Comparison of ENCODE assay signal across 29 cellular contexts in genomic region chr3:197591816-197592215, GRCh38. TPM values are rescaled to one million over a fixed set of nuclear protein-coding genes. Genes with fewer than 3 reads are reported as not detected.
A peak's percentile ranks its signal among the peaks of the same experiment; 100 is the strongest.
DNase-seq lines count a peak whose midpoint lies in the region; ATAC-seq, FAIRE-seq and TF ChIP-seq lines count a peak whose summit lies in the region.
"Had no signal": no experiment of that assay in that cellular context is flagged by ENCODE, and none has a peak within 500 bp of the region (broad histone marks: within the 10 kb centered on the region; RNA-seq: fewer than 3 reads in every experiment).

No MANE protein-coding gene starts in this region.

- H2BK15ac ChIP-seq in H1 (ENCODE audit: low read length), result no peak overlapping the region

- H3K18ac ChIP-seq in H1 (ENCODE audit: extremely low read depth, low read length), result no peak overlapping the region; the same call in 1 of the 2 replicates

- no peaks in the 10 kb centered on the region for H3K9me3 Mint-ChIP-seq in activated CD4-positive, alpha-beta memory T cell treated with anti-CD3 and anti-CD28 coated beads for 36 hours
- H3K9me3 Mint-ChIP-seq in activated CD4-positive, alpha-beta memory T cell treated with anti-CD3 and anti-CD28 coated beads, Interleukin-2, amount 10 ng/mL, durations not matched to agents 7 days and 5 days, result no peaks in the 10 kb centered on the region
- no peaks in the 10 kb centered on the region for H3K9me3 Mint-ChIP-seq in stimulated activated memory B cell treated with anti-CD40 and anti-IgM and Interleukin-4, amounts not matched to agents 10 μg/mL and 1 μg/mL and 100 μg/mL, for 72 hours
- no peaks in the 10 kb centered on the region for H3K9me3 Mint-ChIP-seq in effector memory CD8-positive, alpha-beta T cell
- H3K9me3 Mint-ChIP-seq: immature natural killer cell; naive thymus-derived CD4-positive, alpha-beta T cell; T-cell had no signal

- FAIRE-seq in H1 (lab: Jason Lieb, UNC), result no peak
- FAIRE-seq: frontal cortex, GM12892 had no signal

- no peaks in the 10 kb centered on the region for H3K27me3 Mint-ChIP-seq in activated CD4-positive, alpha-beta memory T cell treated with anti-CD3 and anti-CD28 coated beads for 36 hours
- peaks cover 3% of the 10 kb centered on the region for H3K27me3 Mint-ChIP-seq in activated CD4-positive, alpha-beta memory T cell treated with anti-CD3 and anti-CD28 coated beads, Interleukin-2, amount 10 ng/mL, durations not matched to agents 7 days and 5 days
- peaks cover 5% of the 10 kb centered on the region for H3K27me3 Mint-ChIP-seq in T-helper 17 cell
- H3K27me3 Mint-ChIP-seq in stimulated activated memory B cell treated with anti-CD40 and anti-IgM and Interleukin-4, amounts not matched to agents 10 μg/mL and 1 μg/mL and 100 μg/mL, for 72 hours, result peaks cover 24% of the 10 kb centered on the region
- H3K27me3 Mint-ChIP-seq in effector memory CD8-positive, alpha-beta T cell, result peaks cover 8 to 20% of the 10 kb centered on the region in 2 donors
- H3K27me3 Mint-ChIP-seq: T-cell had no signal

- WGBS in H1 (ENCODE audit: extremely low coverage in 1 of 2, insufficient coverage in 1 of 2, insufficient read length in 1 of 2, insufficient replicate concordance in 2 of 2, low coverage in 1 of 2, low lambda C conversion rate in 2 of 2, missing lambda C conversion rate in 1 of 2), 2 experiments, result 86% methylated on average over 6 of the region's 6 CpGs; no CpG with 5 or more reads in 1 of the 2 experiments

- H3K4me3 ChIP-seq in H1 (ENCODE audit: extremely low read depth in 1 of 4, insufficient read depth in 2 of 4, low read depth in 3 of 4, low read length in 4 of 4), result no peak overlapping the region
- H3K4me3 ChIP-seq: esophagus squamous epithelium, HAP-1, ovary, SJCRH30, thyroid gland had no signal

- H2BK120ac ChIP-seq in H1 (replicated peaks; ENCODE audit: low read depth, low read length), result no peak overlapping the region

- CTCF ChIA-PET in activated CD4-positive, alpha-beta memory T cell treated with anti-CD3 and anti-CD28 coated beads for 36 hours (lab: Charles Lee), result no interaction called here
- CTCF ChIA-PET in activated CD4-positive, alpha-beta memory T cell treated with anti-CD3 and anti-CD28 coated beads, Interleukin-2, amount 10 ng/mL, durations not matched to agents 7 days and 5 days (lab: Charles Lee), result no interaction called here
- CTCF ChIA-PET in H1 (lab: Charles Lee; ENCODE audit: partially characterized antibody), result no interaction called here

- peak overlapping the region; percentile 12 for H3K4me3 Mint-ChIP-seq in activated CD4-positive, alpha-beta memory T cell treated with anti-CD3 and anti-CD28 coated beads for 36 hours
- no peak overlapping the region for H3K4me3 Mint-ChIP-seq in activated CD4-positive, alpha-beta memory T cell treated with anti-CD3 and anti-CD28 coated beads, Interleukin-2, amount 10 ng/mL, durations not matched to agents 7 days and 5 days
- H3K4me3 Mint-ChIP-seq in T-helper 17 cell, result no peak overlapping the region
- no peak overlapping the region for H3K4me3 Mint-ChIP-seq in stimulated activated memory B cell treated with anti-CD40 and anti-IgM and Interleukin-4, amounts not matched to agents 10 μg/mL and 1 μg/mL and 100 μg/mL, for 72 hours
- H3K4me3 Mint-ChIP-seq in effector memory CD8-positive, alpha-beta T cell, result no peak overlapping the region
- H3K4me3 Mint-ChIP-seq: immature natural killer cell had no signal

- POLR2A ChIA-PET in activated CD4-positive, alpha-beta memory T cell treated with anti-CD3 and anti-CD28 coated beads for 36 hours (lab: Charles Lee), result no interaction called here
- POLR2A ChIA-PET in activated CD4-positive, alpha-beta memory T cell treated with anti-CD3 and anti-CD28 coated beads, Interleukin-2, amount 10 ng/mL, durations not matched to agents 7 days and 5 days (lab: Charles Lee), result no interaction called here
- POLR2A ChIA-PET in H1 (lab: Charles Lee; ENCODE audit: partially characterized antibody), result no interaction called here

- H3K4me1 Mint-ChIP-seq in activated CD4-positive, alpha-beta memory T cell treated with anti-CD3 and anti-CD28 coated beads for 36 hours (ENCODE audit: low read depth), result peaks cover 24% of the 10 kb centered on the region
- H3K4me1 Mint-ChIP-seq in activated CD4-positive, alpha-beta memory T cell treated with anti-CD3 and anti-CD28 coated beads, Interleukin-2, amount 10 ng/mL, durations not matched to agents 7 days and 5 days, result peaks cover 39% of the 10 kb centered on the region
- peaks cover 19% of the 10 kb centered on the region for H3K4me1 Mint-ChIP-seq in T-helper 17 cell
- H3K4me1 Mint-ChIP-seq in stimulated activated memory B cell treated with anti-CD40 and anti-IgM and Interleukin-4, amounts not matched to agents 10 μg/mL and 1 μg/mL and 100 μg/mL, for 72 hours, result peaks cover 16% of the 10 kb centered on the region
- no peaks in the 10 kb centered on the region for H3K4me1 Mint-ChIP-seq in effector memory CD8-positive, alpha-beta T cell (ENCODE audit: low read depth in 2 of 2)
- H3K4me1 Mint-ChIP-seq: immature natural killer cell had no signal

- ATAC-seq in T-helper 17 cell, result no peak
- ATAC-seq in stimulated activated memory B cell treated with anti-CD40 and anti-IgM and Interleukin-4, amounts not matched to agents 10 μg/mL and 1 μg/mL and 100 μg/mL, for 72 hours, result peak; percentile 77
- no peak for ATAC-seq in effector memory CD8-positive, alpha-beta T cell (replicated peaks)
- ATAC-seq: left lobe of liver; naive thymus-derived CD4-positive, alpha-beta T cell; Panc1 had no signal

- no peaks in the 10 kb centered on the region for H3K36me3 Mint-ChIP-seq in activated CD4-positive, alpha-beta memory T cell treated with anti-CD3 and anti-CD28 coated beads for 36 hours
- H3K36me3 Mint-ChIP-seq in activated CD4-positive, alpha-beta memory T cell treated with anti-CD3 and anti-CD28 coated beads, Interleukin-2, amount 10 ng/mL, durations not matched to agents 7 days and 5 days (ENCODE audit: low read depth), result peaks cover 6% of the 10 kb centered on the region
- H3K36me3 Mint-ChIP-seq in T-helper 17 cell (ENCODE audit: low read depth), result peaks cover 2% of the 10 kb centered on the region
- no peaks in the 10 kb centered on the region for H3K36me3 Mint-ChIP-seq in stimulated activated memory B cell treated with anti-CD40 and anti-IgM and Interleukin-4, amounts not matched to agents 10 μg/mL and 1 μg/mL and 100 μg/mL, for 72 hours
- H3K36me3 Mint-ChIP-seq in effector memory CD8-positive, alpha-beta T cell (ENCODE audit: insufficient read depth), result no peaks in the 10 kb centered on the region
- H3K36me3 Mint-ChIP-seq: immature natural killer cell, T-cell had no signal

- H3K23ac ChIP-seq in H1 (ENCODE audit: insufficient read length), result no peak overlapping the region

- H2AFZ ChIP-seq in H1 (ENCODE audit: low read length), result no peak overlapping the region

- H3K27me3 ChIP-seq in H1 (replicated peaks in 1 of 4; ENCODE audit: control insufficient read depth in 3 of 4, extremely low read depth in 1 of 4, insufficient read depth in 3 of 4, low read length in 3 of 4), result no peaks in the 10 kb centered on the region
- H3K27me3 ChIP-seq: esophagus squamous epithelium, ovary, SJCRH30, thyroid gland had no signal

- peak overlapping the region; percentile 81 for H3K27ac Mint-ChIP-seq in activated CD4-positive, alpha-beta memory T cell treated with anti-CD3 and anti-CD28 coated beads for 36 hours
- no peak overlapping the region for H3K27ac Mint-ChIP-seq in activated CD4-positive, alpha-beta memory T cell treated with anti-CD3 and anti-CD28 coated beads, Interleukin-2, amount 10 ng/mL, durations not matched to agents 7 days and 5 days
- H3K27ac Mint-ChIP-seq in T-helper 17 cell, result peak overlapping the region; percentile 89
- no peak overlapping the region for H3K27ac Mint-ChIP-seq in stimulated activated memory B cell treated with anti-CD40 and anti-IgM and Interleukin-4, amounts not matched to agents 10 μg/mL and 1 μg/mL and 100 μg/mL, for 72 hours
- H3K27ac Mint-ChIP-seq in effector memory CD8-positive, alpha-beta T cell, result no peak overlapping the region
- H3K27ac Mint-ChIP-seq: immature natural killer cell had no signal

- H3K27ac ChIP-seq in H1 (ENCODE audit: low read depth, low read length), result no peak overlapping the region
- H3K27ac ChIP-seq: esophagus squamous epithelium, ovary, SJCRH30, thyroid gland had no signal

- no peak overlapping the region for H4K5ac ChIP-seq in H1 (ENCODE audit: insufficient read length, low read depth, low read length)

- no peak for DNase-seq in activated CD4-positive, alpha-beta memory T cell treated with anti-CD3 and anti-CD28 coated beads for 36 hours
- no peak for DNase-seq in activated CD4-positive, alpha-beta memory T cell treated with anti-CD3 and anti-CD28 coated beads, Interleukin-2, amount 10 ng/mL, durations not matched to agents 7 days and 5 days
- no peak for DNase-seq in T-helper 17 cell
- DNase-seq in H1 (ENCODE audit: low read depth in 1 of 2, low spot score in 2 of 2), result peak in 1 of 2 experiments; percentile 30
- DNase-seq in DMS 273 treated with DMSO at 0.1 percent for 48 hours (lab: John Stamatoyannopoulos, UW), result no peak
- DNase-seq in effector memory CD8-positive, alpha-beta T cell, result no peak
- DNase-seq in cortex of kidney (lab: John Stamatoyannopoulos, UW), result no peak
- DNase-seq: activated CD4-positive, alpha-beta T cell treated with anti-CD3 and anti-CD28 coated beads for 1 hour; COR-L47; esophagus squamous epithelium; hippocampal formation; immature natural killer cell; MV-4-11; naive thymus-derived CD4-positive, alpha-beta T cell; NCI-H510A; NK-92 treated with Interleukin-12 subunit alpha and Interleukin-12 subunit beta, amount 100 ng/mL, for 24 hours; ovary; SJCRH30; stimulated activated CD4-positive, alpha-beta T cell treated with anti-CD3 and anti-CD28 coated beads, Interleukin-4, amount 100 ng/mL, for 1 hour; stimulated activated naive CD4-positive, alpha-beta T cell treated with Interleukin-2 at 50 U/mL for 16 hours; thyroid gland had no signal

- H4K91ac ChIP-seq in H1 (replicated peaks; ENCODE audit: insufficient read length, low read length), result no peak overlapping the region

- H3K36me3 ChIP-seq in H1 (ENCODE audit: control insufficient read depth in 2 of 4, insufficient read depth in 4 of 4, low read length in 3 of 4), result no peaks in the 10 kb centered on the region
- H3K36me3 ChIP-seq: esophagus squamous epithelium, HAP-1, ovary, SJCRH30, thyroid gland had no signal

- H2BK12ac ChIP-seq in H1 (ENCODE audit: low read depth, low read length), result no peak overlapping the region

- intact Hi-C loops in activated CD4-positive, alpha-beta memory T cell treated with anti-CD3 and anti-CD28 coated beads for 36 hours (cut with micrococcal nuclease), result no loop called here

- no peak for TF ChIP-seq RAD21 in H1 (IDR thresholded peaks at IDR 0.05 in 1 of 2, conservative IDR thresholded peaks at IDR 0.05 in 1 of 2; ENCODE audit: low read depth in 2 of 2, low read length in 2 of 2)

- H3K4me1 ChIP-seq in H1 (replicated peaks in 1 of 4; ENCODE audit: control insufficient read depth in 3 of 4, insufficient read depth in 4 of 4, low read length in 3 of 4), result peaks cover 0 to 3% (median under 1%) of the 10 kb centered on the region in 4 experiments; a peak in 2 of 7 replicates
- H3K4me1 ChIP-seq: esophagus squamous epithelium, HAP-1 had no signal

- H2AK5ac ChIP-seq in H1 (ENCODE audit: low read depth, low read length), result no peak overlapping the region

- no peaks in the 10 kb centered on the region for H3K79me2 ChIP-seq in H1 (ENCODE audit: control insufficient read depth in 1 of 2, insufficient read depth in 2 of 2, low read length in 2 of 2)

- no peak overlapping the region for H3K4ac ChIP-seq in H1 (replicated peaks; ENCODE audit: insufficient read length, low read depth, low read length)

- H3K9me3 ChIP-seq in T-helper 17 cell (ENCODE audit: control insufficient read depth, low read length, poor library complexity, severe bottlenecking), result no peaks in the 10 kb centered on the region
- no peaks in the 10 kb centered on the region for H3K9me3 ChIP-seq in H1 (ENCODE audit: insufficient read depth in 2 of 2, low read depth in 1 of 2, low read length in 1 of 2)
- H3K9me3 ChIP-seq: esophagus squamous epithelium, HAP-1, ovary, SJCRH30, thyroid gland had no signal

- no peaks in the 10 kb centered on the region for H4K20me1 ChIP-seq in H1 (replicated peaks in 1 of 2; ENCODE audit: control insufficient read depth in 1 of 2, insufficient read depth in 2 of 2, low read length in 2 of 2)

- TF ChIP-seq POLR2A in H1 (IDR thresholded peaks at IDR 0.05; ENCODE audit: control extremely low read depth in 1 of 2, low read depth in 2 of 2, low read length in 2 of 2), result no peak

- no peak overlapping the region for H3K56ac ChIP-seq in H1 (replicated peaks; ENCODE audit: insufficient read length, low read depth, low read length)

- H3K9ac ChIP-seq in H1 (replicated peaks in 1 of 4; ENCODE audit: extremely low read depth in 1 of 4, low read depth in 3 of 4, low read length in 3 of 4), result no peak overlapping the region

- no peak overlapping the region for H3K14ac ChIP-seq in H1 (ENCODE audit: insufficient read length)

- peak overlapping the region; percentile 60; the same call in 1 of the 2 replicates for H4K8ac ChIP-seq in H1 (ENCODE audit: extremely low read depth, insufficient read depth, low read length)

- no peak for TF ChIP-seq EP300 in H1 (IDR thresholded peaks at IDR 0.05; ENCODE audit: borderline replicate concordance in 1 of 2, low read depth in 2 of 2, low read length in 2 of 2)

- H2BK5ac ChIP-seq in H1 (ENCODE audit: low read depth, low read length), result no peak overlapping the region

- no peaks in the 10 kb centered on the region for H3K79me1 ChIP-seq in H1 (ENCODE audit: low read depth, low read length)

- no peaks in the 10 kb centered on the region for H3K23me2 ChIP-seq in H1 (ENCODE audit: low read depth, low read length)

- H3K4me2 ChIP-seq in H1 (ENCODE audit: insufficient read depth in 1 of 2, low read depth in 2 of 2, low read length in 2 of 2), result no peak overlapping the region

- TF ChIP-seq CTCF in H1 (IDR thresholded peaks at IDR 0.05; ENCODE audit: control extremely low read depth in 1 of 3, insufficient read depth in 1 of 3, low read depth in 1 of 3, low read length in 3 of 3), result no peak

- no peak overlapping the region for H2BK20ac ChIP-seq in H1 (ENCODE audit: low read length)

RNA-seq across cellular contexts. Expression of gene BDH1, which starts 36.0 kb away (rescaled TPM):
- total RNA-seq in activated CD4-positive, alpha-beta memory T cell treated with anti-CD3 and anti-CD28 coated beads for 36 hours, result 10 to 100 TPM; 86.6 to 90.5 TPM
- 10 to 100 TPM; 54.2 to 55.8 TPM for total RNA-seq in activated CD4-positive, alpha-beta memory T cell treated with anti-CD3 and anti-CD28 coated beads, Interleukin-2, amount 10 ng/mL, durations not matched to agents 7 days and 5 days
- total RNA-seq in T-helper 17 cell, result 10 to 100 TPM; 20.7 to 22.4 TPM
- 24.0 and 27.2 TPM in 2 replicates for total RNA-seq in H1 (2021; fragmentation: NEBNext Ultra II Directional; extraction: Animal tissue kit (Norgen Biotek cat#: 25700))
- polyA plus RNA-seq in H1 (2011; rRNA removed), result 27.7 and 28.1 TPM in 2 replicates
- polyA plus RNA-seq in H1 (2011; cell fraction: cytosol; rRNA removed), result 35.9 TPM
- 45.8 TPM for polyA plus RNA-seq in H1 (2011; cell fraction: nucleus; rRNA removed)
- 21.0 to 34.8 TPM (median 31.0 TPM) in 4 replicates for polyA plus RNA-seq in H1 (2012, experiment 1 of 2)
- 18.8 TPM for polyA plus RNA-seq in H1 (2012, experiment 2 of 2)
- 16.2 TPM for polyA plus RNA-seq in H1 (2013, experiment 1 of 2)
- polyA plus RNA-seq in H1 (2013, experiment 2 of 2), result 14.6 TPM
- 28.8 and 37.6 TPM in 2 replicates for polyA minus RNA-seq in H1 (2011; rRNA and poly(A)+ RNA removed)
- polyA minus RNA-seq in H1 (2011; cell fraction: cytosol; rRNA and poly(A)+ RNA removed), result 12.6 TPM
- 26.3 TPM for polyA minus RNA-seq in H1 (2011; cell fraction: nucleus; rRNA and poly(A)+ RNA removed)
- total RNA-seq: A172 had no signal

Comparison
In these comparisons a context has a peak if more than half of its experiments do, and no peak if none do; other contexts are left out.
1. H3K27ac Mint-ChIP-seq: peak in activated CD4-positive, alpha-beta memory T cell treated with anti-CD3 and anti-CD28 coated beads for 36 hours (single experiment) and T-helper 17 cell (single experiment); none in activated CD4-positive, alpha-beta memory T cell treated with anti-CD3 and anti-CD28 coated beads, Interleukin-2, amount 10 ng/mL, durations not matched to agents 7 days and 5 days (single experiment), stimulated activated memory B cell treated with anti-CD40 and anti-IgM and Interleukin-4, amounts not matched to agents 10 μg/mL and 1 μg/mL and 100 μg/mL, for 72 hours (single experiment) and effector memory CD8-positive, alpha-beta T cell (0 of 2).